In genomic region chr5:154411338-154411737, GRCh38 we compare ENCODE assay signal across 18 cellular contexts. TPM values are rescaled to one million over a fixed set of nuclear protein-coding genes. Genes with fewer than 3 reads are reported as not detected.
DNase-seq lines count a peak whose midpoint lies in the region; ATAC-seq and TF ChIP-seq lines count a peak whose summit lies in the region.
"Had no signal": no experiment of that assay in that cellular context is flagged by ENCODE, and none has a peak within 500 bp of the region (broad histone marks: within the 10 kb centered on the region; RNA-seq: fewer than 3 reads in every experiment).

No MANE protein-coding gene starts in this region.

- no peak for TF ChIP-seq CTCF in CD8-positive, alpha-beta T cell (IDR thresholded peaks at IDR 0.05)
- TF ChIP-seq CTCF in vagina (IDR thresholded peaks at IDR 0.05) (no peak), mesothelial cell of epicardium (IDR thresholded peaks at IDR 0.05; ENCODE audit: unreplicated experiment) (no peak)

- H2AK5ac ChIP-seq in neuronal stem cell (ENCODE audit: low read depth, low read length), result no peak overlapping the region

- CTCF ChIA-PET in CD8-positive, alpha-beta T cell (lab: Charles Lee), result interaction anchor here (0.7 to 1.5 kb wide), 2 partner anchors 235 to 339 kb away, joined by 3 to 6 read pairs; no protein-coding TSS in a partner anchor

- H3K18ac ChIP-seq in neuronal stem cell (ENCODE audit: low read length), result no peak overlapping the region

- H2BK120ac ChIP-seq in neuronal stem cell (ENCODE audit: low read depth, low read length), result no peak overlapping the region

- H3K9me3 ChIP-seq in CD8-positive, alpha-beta T cell (ENCODE audit: low read length), result no peaks in the 10 kb centered on the region
- no peaks in the 10 kb centered on the region for H3K9me3 ChIP-seq in neuronal stem cell (replicated peaks in 1 of 2; ENCODE audit: control insufficient read depth in 2 of 2, insufficient read depth in 1 of 2, low read depth in 1 of 2, low read length in 2 of 2)
- no peaks in the 10 kb centered on the region for H3K9me3 ChIP-seq in vagina
- H3K9me3 ChIP-seq: BE2C had no signal

- peak overlapping the region; percentile 20 for H4K8ac ChIP-seq in neuronal stem cell (ENCODE audit: low read depth, low read length)

- H3K4me3 Mint-ChIP-seq in CD8-positive, alpha-beta T cell, result no peak overlapping the region
- no peak overlapping the region for H3K4me3 Mint-ChIP-seq in central memory CD8-positive, alpha-beta T cell
- no peak overlapping the region for H3K4me3 Mint-ChIP-seq in mesothelial cell of epicardium
- H3K4me3 Mint-ChIP-seq: CD4-positive, CD25-positive, alpha-beta regulatory T cell; IgD-negative memory B cell had no signal

- H3K79me1 ChIP-seq in neuronal stem cell (ENCODE audit: low read depth, low read length), result no peaks in the 10 kb centered on the region

- no peak for ATAC-seq in CD8-positive, alpha-beta T cell
- no peak for ATAC-seq in central memory CD8-positive, alpha-beta T cell (replicated peaks; ENCODE audit: extremely low read depth, poor library complexity, severe bottlenecking)
- ATAC-seq: HCT116, HepG2 had no signal

- H3K4me1 ChIP-seq in CD8-positive, alpha-beta T cell (ENCODE audit: insufficient read depth, low read length), result no peaks in the 10 kb centered on the region
- H3K4me1 ChIP-seq in neuronal stem cell (ENCODE audit: control insufficient read depth in 2 of 2, insufficient read depth in 1 of 2, low read depth in 1 of 2, low read length in 2 of 2) (no peaks in the 10 kb centered on the region), vagina (no peaks in the 10 kb centered on the region)
- H3K4me1 ChIP-seq: BE2C had no signal

- H3K4me2 ChIP-seq in neuronal stem cell (ENCODE audit: insufficient read depth, low read length, poor library complexity, severe bottlenecking), result no peak overlapping the region

- no peaks in the 10 kb centered on the region for H3K27me3 ChIP-seq in CD8-positive, alpha-beta T cell (ENCODE audit: insufficient read depth, low read length)
- H3K27me3 ChIP-seq in neuronal stem cell (ENCODE audit: control insufficient read depth in 3 of 3, insufficient read depth in 3 of 3, low read depth in 1 of 3, low read length in 3 of 3) (no peaks in the 10 kb centered on the region), vagina (no peaks in the 10 kb centered on the region)
- H3K27me3 ChIP-seq: BE2C had no signal

- H2AFZ ChIP-seq in neuronal stem cell (ENCODE audit: low read length), result no peak overlapping the region

- no peak overlapping the region for H3K4ac ChIP-seq in neuronal stem cell (ENCODE audit: low read length)

- no CpG with 5 or more reads among the region's 5 CpGs for WGBS in neuronal stem cell (ENCODE audit: extremely low coverage in 2 of 2, insufficient read length in 2 of 2, insufficient replicate concordance in 1 of 2), 2 donors

- POLR2A ChIA-PET in CD8-positive, alpha-beta T cell (lab: Charles Lee), result no interaction called here

- H3K36me3 ChIP-seq in CD8-positive, alpha-beta T cell (ENCODE audit: insufficient read depth, low read length), result no peaks in the 10 kb centered on the region
- H3K36me3 ChIP-seq in neuronal stem cell (replicated peaks in 1 of 2; ENCODE audit: control insufficient read depth in 2 of 2, insufficient read depth in 2 of 2, low read length in 2 of 2), result peaks cover under 1 to 67% of the 10 kb centered on the region in 2 donors
- H3K36me3 ChIP-seq in vagina, result peaks cover 0 to 4% of the 10 kb centered on the region in 2 donors
- H3K36me3 ChIP-seq: BE2C had no signal

- H3K4me3 ChIP-seq in CD8-positive, alpha-beta T cell (ENCODE audit: low read depth, low read length), result no peak overlapping the region
- H3K4me3 ChIP-seq in neuronal stem cell (ENCODE audit: low read length in 2 of 2) (no peak overlapping the region), vagina (no peak overlapping the region)

- no peaks in the 10 kb centered on the region for H3K9me3 Mint-ChIP-seq in CD8-positive, alpha-beta T cell
- H3K9me3 Mint-ChIP-seq in central memory CD8-positive, alpha-beta T cell, result no peaks in the 10 kb centered on the region
- no peaks in the 10 kb centered on the region for H3K9me3 Mint-ChIP-seq in mesothelial cell of epicardium
- H3K9me3 Mint-ChIP-seq: CD4-positive, CD25-positive, alpha-beta regulatory T cell; IgD-negative memory B cell had no signal

- no peak overlapping the region for H2BK12ac ChIP-seq in neuronal stem cell (ENCODE audit: low read length)

- intact Hi-C loops in CD8-positive, alpha-beta T cell (cut with DNase I, micrococcal nuclease), result no loop called here
- intact Hi-C loops in vagina (cut with DNase I), result no loop called here

- peak overlapping the region; percentile 13 for H3K27ac Mint-ChIP-seq in CD8-positive, alpha-beta T cell
- peak overlapping the region; percentile 20 for H3K27ac Mint-ChIP-seq in central memory CD8-positive, alpha-beta T cell (ENCODE audit: low read depth)
- H3K27ac Mint-ChIP-seq in mesothelial cell of epicardium, result no peak overlapping the region
- H3K27ac Mint-ChIP-seq: IgD-negative memory B cell had no signal

- H3K27me3 Mint-ChIP-seq in CD8-positive, alpha-beta T cell (ENCODE audit: low read depth), result no peaks in the 10 kb centered on the region
- no peaks in the 10 kb centered on the region for H3K27me3 Mint-ChIP-seq in central memory CD8-positive, alpha-beta T cell
- no peaks in the 10 kb centered on the region for H3K27me3 Mint-ChIP-seq in mesothelial cell of epicardium (ENCODE audit: low read depth)
- H3K27me3 Mint-ChIP-seq: CD4-positive, CD25-positive, alpha-beta regulatory T cell; IgD-negative memory B cell had no signal

- no peak overlapping the region for H3K9ac ChIP-seq in neuronal stem cell (ENCODE audit: low read depth, low read length, poor library complexity)

- no peak overlapping the region for H4K91ac ChIP-seq in neuronal stem cell (ENCODE audit: low read depth, low read length, poor library complexity)

- no peaks in the 10 kb centered on the region for H3K4me1 Mint-ChIP-seq in CD8-positive, alpha-beta T cell (ENCODE audit: low read depth)
- H3K4me1 Mint-ChIP-seq in central memory CD8-positive, alpha-beta T cell, result no peaks in the 10 kb centered on the region
- peaks cover 2% of the 10 kb centered on the region for H3K4me1 Mint-ChIP-seq in mesothelial cell of epicardium
- H3K4me1 Mint-ChIP-seq: CD4-positive, CD25-positive, alpha-beta regulatory T cell had no signal

- H2BK15ac ChIP-seq in neuronal stem cell (ENCODE audit: low read length), result no peak overlapping the region

- no peak overlapping the region for H2BK5ac ChIP-seq in neuronal stem cell (ENCODE audit: low read length)

- DNase-seq in CD8-positive, alpha-beta T cell, result no peak
- no peak for DNase-seq in central memory CD8-positive, alpha-beta T cell (ENCODE audit: low spot score in 2 of 2)
- DNase-seq in neuronal stem cell (ENCODE audit: low spot score), result no peak
- peak; percentile 37 to 79 for DNase-seq in vagina (ENCODE audit: extremely low spot score in 2 of 2)
- no peak for DNase-seq in mesothelial cell of epicardium (ENCODE audit: low spot score in 2 of 2, unreplicated experiment in 2 of 2)
- no peak for DNase-seq in NAMALWA (ENCODE audit: low spot score)
- DNase-seq in NCI-H2029 (lab: John Stamatoyannopoulos, UW), result no peak
- DNase-seq: BE2C; C1 segment of cervical spinal cord; CD4-positive, CD25-positive, alpha-beta regulatory T cell; DMS153; DMS79; GDM1; GOT3; H7 had no signal

- no peak for TF ChIP-seq POLR2A in vagina (IDR thresholded peaks at IDR 0.05)

- H3K23ac ChIP-seq in neuronal stem cell (ENCODE audit: low read depth, low read length, poor library complexity), result no peak overlapping the region

- no peak overlapping the region for H3K27ac ChIP-seq in CD8-positive, alpha-beta T cell (ENCODE audit: low read depth, low read length)
- no peak overlapping the region for H3K27ac ChIP-seq in neuronal stem cell (replicated peaks; ENCODE audit: low read length)
- H3K27ac ChIP-seq in vagina, result no peak overlapping the region

- peaks cover 49% of the 10 kb centered on the region for H3K36me3 Mint-ChIP-seq in CD8-positive, alpha-beta T cell
- H3K36me3 Mint-ChIP-seq in central memory CD8-positive, alpha-beta T cell (ENCODE audit: insufficient read depth), result peaks cover 12% of the 10 kb centered on the region
- no peaks in the 10 kb centered on the region for H3K36me3 Mint-ChIP-seq in mesothelial cell of epicardium
- H3K36me3 Mint-ChIP-seq: IgD-negative memory B cell had no signal

- H3K14ac ChIP-seq in neuronal stem cell (ENCODE audit: low read length), result no peak overlapping the region

RNA-seq across cellular contexts. Expression of gene SAP30L, which starts 34.5 kb away (rescaled TPM):
- 10 to 100 TPM; 24.1 to 25.4 TPM for total RNA-seq in CD8-positive, alpha-beta T cell
- 57.9 TPM for polyA plus RNA-seq in neuronal stem cell (2013, experiment 1 of 2)
- 60.6 TPM for polyA plus RNA-seq in neuronal stem cell (2013, experiment 2 of 2)
- total RNA-seq in vagina (54.3 TPM), mesothelial cell of epicardium (32.9 to 36.2 TPM (median 34.8 TPM) in 3 replicates)

Comparison
In these comparisons a context has a peak if more than half of its experiments do, and no peak if none do; other contexts are left out.
1. DNase-seq: peak in vagina (2 of 2); none in CD8-positive, alpha-beta T cell (0 of 7), central memory CD8-positive, alpha-beta T cell (0 of 2), neuronal stem cell (single experiment), mesothelial cell of epicardium (0 of 2), NAMALWA (single experiment) and NCI-H2029 (single experiment).